Comparison of ENCODE assay signal across 18 cellular contexts in genomic region chr9:137167113-137167751, GRCh38. TPM values are rescaled to one million over a fixed set of nuclear protein-coding genes. Genes with fewer than 3 reads are reported as not detected.
DNase-seq lines count a peak whose midpoint lies in the region; ATAC-seq and TF ChIP-seq lines count a peak whose summit lies in the region.
"Had no signal": no experiment of that assay in that cellular context is flagged by ENCODE, and none has a peak within 500 bp of the region (broad histone marks: within the 10 kb centered on the region; RNA-seq: fewer than 3 reads in every experiment).

No MANE protein-coding gene starts in this region.

- H3K4me3 Mint-ChIP-seq in activated T-cell treated with anti-CD3 and anti-CD28 coated beads, Interleukin-2, amount 50 U/mL, for 24 hours = no peak overlapping the region
- H3K4me3 Mint-ChIP-seq: activated CD4-positive, alpha-beta T cell treated with anti-CD3 and anti-CD28 coated beads for 36 hours; stimulated activated effector memory CD8-positive, alpha-beta T cell treated with anti-CD3 and anti-CD28 coated beads, Interleukin-12 subunit alpha, Interleukin-12 subunit beta, amount 100 ng/mL, for 72 hours; T-helper 2 cell treated with Interferon-gamma antibody and Interleukin-4, amounts not matched to agents 5 μg/mL and 100 μg/mL, for 36 hours had no signal

- peaks cover 75% of the 10 kb centered on the region for H3K27me3 Mint-ChIP-seq in activated T-cell treated with anti-CD3 and anti-CD28 coated beads, Interleukin-2, amount 50 U/mL, for 24 hours

- peak overlapping the region; percentile 84 for H3K9ac ChIP-seq in BLaER1
- no peak overlapping the region for H3K9ac ChIP-seq in DND-41 (ENCODE audit: low read depth, low read length)

- peak overlapping the region; percentile 97 for H3K27ac ChIP-seq in BLaER1
- no peak overlapping the region for H3K27ac ChIP-seq in DND-41 (ENCODE audit: low read length)
- H3K27ac ChIP-seq in dorsolateral prefrontal cortex = peak overlapping the region in 44 of 59 donors; percentile 10 to 90 (median 70)
- H3K27ac ChIP-seq: tibial nerve had no signal

- H3K9me3 ChIP-seq in BLaER1 (no peaks in the 10 kb centered on the region), DND-41 (ENCODE audit: insufficient read depth, low read length, severe bottlenecking) (no peaks in the 10 kb centered on the region)
- H3K9me3 ChIP-seq: tibial nerve had no signal

- TF ChIP-seq CTCF in DND-41 (IDR thresholded peaks at IDR 0.05; ENCODE audit: borderline replicate concordance, extremely low read depth, low read length, poor library complexity, severe bottlenecking) (no peak), dorsolateral prefrontal cortex (IDR thresholded peaks at IDR 0.05 in 54 of 56, conservative IDR thresholded peaks at IDR 0.05 in 2 of 56; ENCODE audit: low read depth in 1 of 56, partially characterized antibody in 56 of 56) (no peak)

- H3K27me3 ChIP-seq in BLaER1 = peaks cover 12% of the 10 kb centered on the region; the same call in 1 of the 2 replicates
- H3K27me3 ChIP-seq in DND-41 (ENCODE audit: insufficient read depth, low read length, poor library complexity) = peaks cover 28% of the 10 kb centered on the region
- H3K27me3 ChIP-seq in dorsolateral prefrontal cortex = peaks cover 0 to 81% (median 60%) of the 10 kb centered on the region in 45 donors

- H3K4me1 ChIP-seq in BLaER1 (peaks cover 69% of the 10 kb centered on the region), DND-41 (ENCODE audit: insufficient read depth, low read length) (no peaks in the 10 kb centered on the region)

- DNase-seq in DND-41 (no peak), NCI-H345 (lab: John Stamatoyannopoulos, UW) (peak; percentile 17), dorsolateral prefrontal cortex (peak in 5 of 10 donors; percentile 38 to 69 (median 58))
- no peak for DNase-seq in activated T-cell treated with anti-CD3 and anti-CD28 coated beads, Interleukin-2, amount 50 U/mL, for 24 hours
- no peak for DNase-seq in stimulated activated CD4-positive, alpha-beta T cell treated with anti-CD3 and anti-CD28 coated beads, Interleukin-15, amount 100 ng/mL, for 24 hours
- DNase-seq: activated CD4-positive, alpha-beta T cell treated with anti-CD3 and anti-CD28 coated beads for 36 hours; activated gamma-delta T cell treated with Interleukin-2 at 50 U/mL for 16 hours; Kasumi-1; Right ventricle myocardium superior had no signal

- H3K4me3 ChIP-seq in BLaER1 = peak overlapping the region; percentile 82
- H3K4me3 ChIP-seq in DND-41 (ENCODE audit: low read depth in 1 of 2, low read length in 2 of 2) = no peak overlapping the region
- H3K4me3 ChIP-seq in dorsolateral prefrontal cortex = peak overlapping the region in 13 of 59 donors; percentile 9 to 61 (median 50)

- peak; percentile 44; the same call in 1 of the 3 replicates for ATAC-seq in DND-41 (ENCODE audit: insufficient read depth, low read depth)
- no peak for ATAC-seq in HG02763 (IDR thresholded peaks at IDR 0.05; ENCODE audit: unreplicated experiment)

- H3K36me3 ChIP-seq in BLaER1 (peaks cover 21% of the 10 kb centered on the region; the same call in 1 of the 2 replicates), DND-41 (ENCODE audit: insufficient read depth, low read length) (no peaks in the 10 kb centered on the region)
- H3K36me3 ChIP-seq: tibial nerve had no signal

- H4K20me1 ChIP-seq in BLaER1 (peaks cover 46% of the 10 kb centered on the region), DND-41 (ENCODE audit: insufficient read depth, low read length) (no peaks in the 10 kb centered on the region)

- no peaks in the 10 kb centered on the region for H3K9me3 Mint-ChIP-seq in activated T-cell treated with anti-CD3 and anti-CD28 coated beads, Interleukin-2, amount 50 U/mL, for 24 hours
- H3K9me3 Mint-ChIP-seq: stimulated activated effector memory CD8-positive, alpha-beta T cell treated with anti-CD3 and anti-CD28 coated beads, Interleukin-12 subunit alpha, Interleukin-12 subunit beta, amount 100 ng/mL, for 72 hours; T-helper 2 cell treated with Interferon-gamma antibody and Interleukin-4, amounts not matched to agents 5 μg/mL and 100 μg/mL, for 36 hours had no signal

- H3K4me2 ChIP-seq in BLaER1 = peak overlapping the region; percentile 96
- no peak overlapping the region for H3K4me2 ChIP-seq in DND-41 (ENCODE audit: insufficient read depth, low read length)

- no peaks in the 10 kb centered on the region for H3K79me2 ChIP-seq in DND-41 (ENCODE audit: insufficient read depth, low read length)

- peaks cover 11% of the 10 kb centered on the region for H3K4me1 Mint-ChIP-seq in activated T-cell treated with anti-CD3 and anti-CD28 coated beads, Interleukin-2, amount 50 U/mL, for 24 hours (ENCODE audit: low read depth)
- H3K4me1 Mint-ChIP-seq: activated CD4-positive, alpha-beta T cell treated with anti-CD3 and anti-CD28 coated beads for 36 hours; stimulated activated effector memory CD8-positive, alpha-beta T cell treated with anti-CD3 and anti-CD28 coated beads, Interleukin-12 subunit alpha, Interleukin-12 subunit beta, amount 100 ng/mL, for 72 hours had no signal

- H2AFZ ChIP-seq in DND-41 (ENCODE audit: low read depth, low read length) = no peak overlapping the region

- H3K36me3 Mint-ChIP-seq in activated T-cell treated with anti-CD3 and anti-CD28 coated beads, Interleukin-2, amount 50 U/mL, for 24 hours (ENCODE audit: low read depth) = no peaks in the 10 kb centered on the region
- H3K36me3 Mint-ChIP-seq: stimulated activated effector memory CD8-positive, alpha-beta T cell treated with anti-CD3 and anti-CD28 coated beads, Interleukin-12 subunit alpha, Interleukin-12 subunit beta, amount 100 ng/mL, for 72 hours had no signal

- no peak overlapping the region for H3K27ac Mint-ChIP-seq in activated T-cell treated with anti-CD3 and anti-CD28 coated beads, Interleukin-2, amount 50 U/mL, for 24 hours
- H3K27ac Mint-ChIP-seq: activated CD4-positive, alpha-beta T cell treated with anti-CD3 and anti-CD28 coated beads for 36 hours; stimulated activated effector memory CD8-positive, alpha-beta T cell treated with anti-CD3 and anti-CD28 coated beads, Interleukin-12 subunit alpha, Interleukin-12 subunit beta, amount 100 ng/mL, for 72 hours; T-helper 2 cell treated with Interferon-gamma antibody and Interleukin-4, amounts not matched to agents 5 μg/mL and 100 μg/mL, for 36 hours had no signal

- intact Hi-C loops in dorsolateral prefrontal cortex (cut with DNase I) = no loop called here

RNA-seq across cellular contexts. Expression of gene LRRC26, which starts 2.6 kb away (rescaled TPM):
- total RNA-seq in dorsolateral prefrontal cortex = 1 to 10 TPM in 8 of 120 experiments, under 1 TPM in 23, not detected in 89; 0.42 to 1.4 (median 0.75) TPM
- total RNA-seq: activated CD4-positive, alpha-beta T cell treated with anti-CD3 and anti-CD28 coated beads for 36 hours; astrocyte; glomerular endothelial cell; posterior vena cava; Right ventricle myocardium superior; tibial nerve had no signal

RNA-seq across cellular contexts. Expression of gene TMEM210, which starts 4.6 kb away (rescaled TPM):
- total RNA-seq in dorsolateral prefrontal cortex = not detected
- total RNA-seq: activated CD4-positive, alpha-beta T cell treated with anti-CD3 and anti-CD28 coated beads for 36 hours; astrocyte; glomerular endothelial cell; lower leg skin; posterior vena cava; Right ventricle myocardium superior; tibial nerve had no signal

RNA-seq across cellular contexts. Expression of gene ANAPC2, which starts 21.1 kb away (rescaled TPM):
- 100 to 1,000 TPM in 1 of 120 experiments, 10 to 100 TPM in 119; 51.4 to 105 (median 68.3) TPM for total RNA-seq in dorsolateral prefrontal cortex

RNA-seq across cellular contexts. Expression of gene SSNA1, which starts 21.2 kb away (rescaled TPM):
- 10 to 100 TPM; 37.0 to 77.8 (median 49.6) TPM for total RNA-seq in dorsolateral prefrontal cortex

RNA-seq across cellular contexts. Expression of gene GRIN1, which starts 28.3 kb away (rescaled TPM):
- total RNA-seq in dorsolateral prefrontal cortex = 100 to 1,000 TPM; 175 to 937 (median 565) TPM
- total RNA-seq: glomerular endothelial cell, posterior vena cava, Right ventricle myocardium superior had no signal
